34 cellular contexts compared by ENCODE assay signal in the genomic region with DNA sequence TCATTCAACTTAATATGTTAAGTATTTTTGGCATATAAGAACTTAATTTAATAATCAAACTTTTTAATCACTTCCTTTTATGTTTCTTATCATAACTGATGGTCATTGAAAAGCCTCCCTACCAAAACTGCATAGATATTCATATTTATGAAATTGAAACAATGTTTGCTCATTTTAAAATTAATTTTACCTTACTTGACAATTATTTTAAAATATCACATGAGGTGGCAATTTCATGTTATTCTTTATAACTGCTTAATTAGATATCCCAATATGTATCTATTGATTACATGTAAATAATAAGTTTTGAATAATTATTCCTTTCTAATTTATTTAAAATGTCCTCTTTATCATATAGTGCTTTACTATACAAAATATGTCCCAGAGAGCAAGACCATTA.
"Had no signal": no experiment of that assay in that cellular context is flagged by ENCODE, and none has a peak within 500 bp of the region (broad histone marks: within the 10 kb centered on the region; RNA-seq: fewer than 3 reads in every experiment).

No MANE protein-coding gene starts in this region.

- FAIRE-seq: astrocyte, bronchial epithelial cell had no signal

- H3K9me3 ChIP-seq: adrenal gland, ascending aorta, body of pancreas had no signal

- H3K27ac ChIP-seq: adrenal gland, ascending aorta, body of pancreas, brain microvascular endothelial cell, breast epithelium, cardiac muscle cell had no signal

- H3K36me3 ChIP-seq: adrenal gland, ascending aorta, brain microvascular endothelial cell, breast epithelium, cardiac muscle cell had no signal

- H3K27me3 ChIP-seq: adrenal gland, ascending aorta, body of pancreas, brain microvascular endothelial cell, breast epithelium, cardiac muscle cell had no signal

- H3K4me1 ChIP-seq: adrenal gland, ascending aorta, body of pancreas, breast epithelium had no signal

- ATAC-seq: activated naive CD4-positive, alpha-beta T cell treated with anti-CD3 and anti-CD28 coated beads, Interleukin-2, amount 50 U/mL, for 72 hours; activated naive CD8-positive, alpha-beta T cell treated with anti-CD3 and anti-CD28 coated beads, Interleukin-2, amount 50 U/mL, for 24 hours; activated T-cell treated with anti-CD3 and anti-CD28 coated beads, Interleukin-2, amount 50 U/mL, for 4 hours; activated T-cell treated with anti-CD3 and anti-CD28 coated beads, Interleukin-2, amount 50 U/mL, for 72 hours; activated T-helper 17 cell treated with anti-CD3 and anti-CD28 coated beads, Interleukin-2, amount 50 U/mL, for 72 hours; body of pancreas had no signal

- H3K4me3 ChIP-seq: adrenal gland, ascending aorta, body of pancreas, breast epithelium, cardiac muscle cell had no signal

- DNase-seq: activated effector memory CD4-positive, alpha-beta T cell treated with anti-CD3 and anti-CD28 coated beads, Interleukin-2, amount 50 U/mL, for 16 hours; activated effector memory CD4-positive, alpha-beta T cell treated with Interleukin-2 at 50 U/mL for 16 hours; activated gamma-delta T cell; activated gamma-delta T cell treated with Interleukin-2 at 50 U/mL for 16 hours; activated naive CD4-positive, alpha-beta T cell; activated naive CD4-positive, alpha-beta T cell treated with anti-CD3 and anti-CD28 coated beads for 36 hours; activated naive CD4-positive, alpha-beta T cell treated with anti-CD3 and anti-CD28 coated beads, Interleukin-2, amount 10 ng/mL, durations not matched to agents 7 days and 5 days; activated naive CD4-positive, alpha-beta T cell treated with anti-CD3 and anti-CD28 coated beads, Interleukin-2, amount 50 U/mL, for 16 hours; activated naive CD4-positive, alpha-beta T cell treated with Interleukin-2 at 50 U/mL for 16 hours; activated naive CD8-positive, alpha-beta T cell treated with anti-CD3 and anti-CD28 coated beads for 36 hours; activated naive CD8-positive, alpha-beta T cell treated with anti-CD3 and anti-CD28 coated beads, Interleukin-2, amount 10 ng/mL, durations not matched to agents 7 days and 5 days; activated naive CD8-positive, alpha-beta T cell treated with anti-CD3 and anti-CD28 coated beads, Interleukin-2, amount 50 U/mL, for 24 hours; activated T-cell treated with anti-CD3 and anti-CD28 coated beads for 4 hours; activated T-cell treated with anti-CD3 and anti-CD28 coated beads, Interleukin-2, amount 50 U/mL, for 1 hour; activated T-cell treated with anti-CD3 and anti-CD28 coated beads, Interleukin-2, amount 50 U/mL, for 24 hours; activated T-cell treated with anti-CD3 and anti-CD28 coated beads, Interleukin-2, amount 50 U/mL, for 4 hours; activated T-cell treated with anti-CD3 and anti-CD28 coated beads, Interleukin-2, amount 50 U/mL, for 48 hours; activated T-cell treated with anti-CD3 and anti-CD28 coated beads, Interleukin-2, amount 50 U/mL, for 72 hours; adrenal gland; amniotic stem cell; amygdala; anterior cingulate cortex; aorta; body of pancreas; brain microvascular endothelial cell; caudate nucleus; central memory CD4-positive, alpha-beta T cell had no signal
